29 cellular contexts compared by ENCODE assay signal in the genomic region with DNA sequence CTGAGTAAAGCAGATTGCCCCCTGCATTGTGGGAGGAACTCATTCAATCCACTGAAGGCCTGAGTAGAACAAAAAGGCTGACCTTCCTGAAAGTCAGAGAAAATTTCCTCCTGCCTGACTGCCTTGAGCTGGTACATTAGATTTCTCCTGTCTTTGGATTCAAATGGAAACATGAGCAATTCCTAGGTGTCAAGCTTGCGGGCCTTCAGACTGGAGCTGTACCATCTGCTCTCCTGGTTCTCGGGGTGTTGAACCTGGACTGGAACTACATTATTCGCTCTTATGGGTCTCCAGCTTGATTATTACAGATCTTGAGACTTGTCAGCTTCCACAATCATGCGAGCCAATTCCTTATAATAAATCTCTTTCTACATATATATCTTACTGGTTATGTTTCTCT.
"Had no signal": no experiment of that assay in that cellular context is flagged by ENCODE, and none has a peak within 500 bp of the region (broad histone marks: within the 10 kb centered on the region; RNA-seq: fewer than 3 reads in every experiment).

No MANE protein-coding gene starts in this region.

- ATAC-seq: activated CD8-positive, alpha-beta T cell treated with anti-CD3 and anti-CD28 coated beads for 36 hours; activated T-cell treated with anti-CD3 and anti-CD28 coated beads, Interleukin-2, amount 50 U/mL, for 72 hours; activated T-helper 17 cell treated with anti-CD3 and anti-CD28 coated beads, Interleukin-2, amount 50 U/mL, for 72 hours; body of pancreas; Panc1 had no signal

- H3K4me3 Mint-ChIP-seq: activated CD4-positive, alpha-beta T cell treated with anti-CD3 and anti-CD28 coated beads, Interleukin-2, amount 10 ng/mL, durations not matched to agents 24 days and 14 days; activated CD8-positive, alpha-beta T cell treated with anti-CD3 and anti-CD28 coated beads for 36 hours; activated naive CD4-positive, alpha-beta T cell treated with anti-CD3 and anti-CD28 coated beads, Interleukin-2, amount 50 U/mL, for 24 hours; activated naive CD8-positive, alpha-beta T cell treated with anti-CD3 and anti-CD28 coated beads, Interleukin-2, amount 10 ng/mL, durations not matched to agents 7 days and 5 days; activated T-cell treated with anti-CD3 and anti-CD28 coated beads, Interleukin-2, amount 50 U/mL, for 72 hours; activated T-helper 17 cell treated with anti-CD3 and anti-CD28 coated beads, Interleukin-2, amount 50 U/mL, for 72 hours; T-helper 2 cell treated with Interferon-gamma antibody and Interleukin-4, amounts not matched to agents 5 μg/mL and 100 μg/mL, for 36 hours had no signal

- H3K27ac ChIP-seq: ascending aorta, body of pancreas, SJCRH30, SK-N-MC had no signal

- H3K27me3 Mint-ChIP-seq: activated naive CD8-positive, alpha-beta T cell treated with anti-CD3 and anti-CD28 coated beads, Interleukin-2, amount 10 ng/mL, durations not matched to agents 7 days and 5 days; activated T-helper 17 cell treated with anti-CD3 and anti-CD28 coated beads, Interleukin-2, amount 50 U/mL, for 72 hours had no signal

- H3K4me1 ChIP-seq: ascending aorta, body of pancreas had no signal

- H3K4me1 Mint-ChIP-seq: activated CD4-positive, alpha-beta T cell treated with anti-CD3 and anti-CD28 coated beads, Interleukin-2, amount 10 ng/mL, durations not matched to agents 24 days and 14 days; activated naive CD4-positive, alpha-beta T cell treated with anti-CD3 and anti-CD28 coated beads, Interleukin-2, amount 50 U/mL, for 24 hours; activated naive CD8-positive, alpha-beta T cell treated with anti-CD3 and anti-CD28 coated beads, Interleukin-2, amount 10 ng/mL, durations not matched to agents 7 days and 5 days; activated T-helper 17 cell treated with anti-CD3 and anti-CD28 coated beads, Interleukin-2, amount 50 U/mL, for 72 hours had no signal

- H3K9me3 Mint-ChIP-seq: activated CD4-positive, alpha-beta T cell treated with anti-CD3 and anti-CD28 coated beads, Interleukin-2, amount 10 ng/mL, durations not matched to agents 24 days and 14 days; activated CD8-positive, alpha-beta T cell treated with anti-CD3 and anti-CD28 coated beads for 36 hours; activated naive CD4-positive, alpha-beta T cell treated with anti-CD3 and anti-CD28 coated beads, Interleukin-2, amount 50 U/mL, for 24 hours; activated naive CD8-positive, alpha-beta T cell treated with anti-CD3 and anti-CD28 coated beads, Interleukin-2, amount 10 ng/mL, durations not matched to agents 7 days and 5 days; activated T-cell treated with anti-CD3 and anti-CD28 coated beads, Interleukin-2, amount 50 U/mL, for 72 hours; activated T-helper 17 cell treated with anti-CD3 and anti-CD28 coated beads, Interleukin-2, amount 50 U/mL, for 72 hours; T-helper 2 cell treated with Interferon-gamma antibody and Interleukin-4, amounts not matched to agents 5 μg/mL and 100 μg/mL, for 36 hours had no signal

- H3K27ac Mint-ChIP-seq: activated CD4-positive, alpha-beta T cell treated with anti-CD3 and anti-CD28 coated beads, Interleukin-2, amount 10 ng/mL, durations not matched to agents 24 days and 14 days; activated CD8-positive, alpha-beta T cell treated with anti-CD3 and anti-CD28 coated beads for 36 hours; activated naive CD4-positive, alpha-beta T cell treated with anti-CD3 and anti-CD28 coated beads, Interleukin-2, amount 50 U/mL, for 24 hours; activated naive CD8-positive, alpha-beta T cell treated with anti-CD3 and anti-CD28 coated beads, Interleukin-2, amount 10 ng/mL, durations not matched to agents 7 days and 5 days; activated T-cell treated with anti-CD3 and anti-CD28 coated beads, Interleukin-2, amount 50 U/mL, for 72 hours; activated T-helper 17 cell treated with anti-CD3 and anti-CD28 coated beads, Interleukin-2, amount 50 U/mL, for 72 hours; T-helper 2 cell treated with Interferon-gamma antibody and Interleukin-4, amounts not matched to agents 5 μg/mL and 100 μg/mL, for 36 hours had no signal

- FAIRE-seq: bronchial epithelial cell, TTC549 had no signal

- DNase-seq: activated CD4-positive, alpha-beta T cell treated with anti-CD3 and anti-CD28 coated beads, Interleukin-2, amount 10 ng/mL, durations not matched to agents 24 days and 14 days; activated CD4-positive, alpha-beta T cell treated with anti-CD3 and anti-CD28 coated beads, Interleukin-2, amount 50 U/mL, for 4 hours; activated CD8-positive, alpha-beta T cell treated with anti-CD3 and anti-CD28 coated beads for 36 hours; activated effector memory CD4-positive, alpha-beta T cell treated with anti-CD3 and anti-CD28 coated beads, Interleukin-2, amount 50 U/mL, for 16 hours; activated naive CD4-positive, alpha-beta T cell; activated naive CD8-positive, alpha-beta T cell treated with anti-CD3 and anti-CD28 coated beads, Interleukin-2, amount 10 ng/mL, durations not matched to agents 7 days and 5 days; activated T-cell treated with anti-CD3 and anti-CD28 coated beads, Interleukin-2, amount 50 U/mL, for 1 hour; activated T-cell treated with anti-CD3 and anti-CD28 coated beads, Interleukin-2, amount 50 U/mL, for 72 hours; central memory CD4-positive, alpha-beta T cell; Karpas-422; KBM-7; NCI-H1048; NCI-H1436 treated with DMSO at 0.1 percent for 48 hours; NCI-H1694 treated with DMSO at 0.1 percent for 48 hours; NCI-H2029; NCI-H510A; NCI-H526; NCI-H774; SHP77; SJCRH30 had no signal

- H3K36me3 Mint-ChIP-seq: activated naive CD4-positive, alpha-beta T cell treated with anti-CD3 and anti-CD28 coated beads, Interleukin-2, amount 50 U/mL, for 24 hours; activated naive CD8-positive, alpha-beta T cell treated with anti-CD3 and anti-CD28 coated beads, Interleukin-2, amount 10 ng/mL, durations not matched to agents 7 days and 5 days had no signal

- H3K27me3 ChIP-seq: ascending aorta, body of pancreas, SJCRH30 had no signal

- H3K9me3 ChIP-seq: ascending aorta, body of pancreas, SJCRH30 had no signal

- H3K4me3 ChIP-seq: ascending aorta, body of pancreas, SJCRH30, SK-N-MC had no signal

- H3K36me3 ChIP-seq: ascending aorta, SJCRH30 had no signal
